In genomic region chr1:40868051-40868723, GRCh38 we compare ENCODE assay signal across 10 cellular contexts. TPM values are rescaled to one million over a fixed set of nuclear protein-coding genes. Genes with fewer than 3 reads are reported as not detected.
DNase-seq lines count a peak whose midpoint lies in the region; ATAC-seq and TF ChIP-seq lines count a peak whose summit lies in the region.
"Had no signal": no experiment of that assay in that cellular context is flagged by ENCODE, and none has a peak within 500 bp of the region (broad histone marks: within the 10 kb centered on the region; RNA-seq: fewer than 3 reads in every experiment).

No MANE protein-coding gene starts in this region.

- 67% methylated on average over 4 of the region's 4 CpGs for WGBS in SK-N-SH (ENCODE audit: low lambda C conversion rate)
- WGBS in upper lobe of left lung, 2 donors, result 61 to 72% methylated on average over 4 of the region's 4 CpGs

- H3K9me3 Mint-ChIP-seq in activated naive CD4-positive, alpha-beta T cell treated with anti-CD3 and anti-CD28 coated beads, Interleukin-2, amount 50 U/mL, for 72 hours, result peaks cover 0 to 6% of the 10 kb centered on the region in 2 donors

- TF ChIP-seq EP300 in SK-N-SH (IDR thresholded peaks at IDR 0.05; ENCODE audit: borderline replicate concordance in 1 of 2, low read depth in 1 of 2, low read length in 1 of 2) (no peak), upper lobe of left lung (IDR thresholded peaks at IDR 0.05) (peak in 2 of 4 donors; percentile 51 to 85)

- no peak overlapping the region for H3K4me3 ChIP-seq in SK-N-SH (ENCODE audit: low read depth in 2 of 2, low read length in 1 of 2)
- H3K4me3 ChIP-seq in upper lobe of left lung, result no peak overlapping the region

- CTCF ChIA-PET in SK-N-SH (lab: Yijun Ruan, JAX), result interaction anchor here (0.6 to 1.8 kb wide), 3 partner anchors 18 to 85 kb away, joined by 3 to 12 read pairs (median 4); no protein-coding TSS in a partner anchor

- TF ChIP-seq CTCF in SK-N-SH (IDR thresholded peaks at IDR 0.05) (no peak), foreskin keratinocyte (conservative IDR thresholded peaks at IDR 0.05) (peak; percentile 20), upper lobe of left lung (IDR thresholded peaks at IDR 0.05) (peak in 1 of 6 experiments; percentile 23)

- no peaks in the 10 kb centered on the region for H3K9me2 ChIP-seq in SK-N-SH

- no peak for TF ChIP-seq RAD21 in SK-N-SH (IDR thresholded peaks at IDR 0.05; ENCODE audit: low read length)

- POLR2A ChIA-PET in SK-N-SH (lab: Yijun Ruan, JAX), result no interaction called here

- peaks cover 11% of the 10 kb centered on the region for H3F3A ChIP-seq in SK-N-SH (replicated peaks; ENCODE audit: insufficient read depth)

- H2AFZ ChIP-seq in SK-N-SH (ENCODE audit: low read depth), result no peak overlapping the region

- no peak for TF ChIP-seq POLR2A in upper lobe of left lung (IDR thresholded peaks at IDR 0.05)

- peaks cover 2 to 7% of the 10 kb centered on the region in 2 experiments; a peak in 2 of 4 replicates for H3K4me1 ChIP-seq in SK-N-SH (ENCODE audit: control insufficient read depth in 1 of 2, insufficient read depth in 2 of 2, low read depth in 1 of 2, low read length in 1 of 2)
- peaks cover 25% of the 10 kb centered on the region for H3K4me1 ChIP-seq in foreskin keratinocyte
- peaks cover 0 to 14% (median 6%) of the 10 kb centered on the region in 4 donors for H3K4me1 ChIP-seq in upper lobe of left lung

- H3K36me3 ChIP-seq in SK-N-SH (replicated peaks in 1 of 2; ENCODE audit: control insufficient read depth in 1 of 2, insufficient read depth in 2 of 2, low read length in 1 of 2) (no peaks in the 10 kb centered on the region), upper lobe of left lung (no peaks in the 10 kb centered on the region)

- H3K36me3 Mint-ChIP-seq in activated naive CD4-positive, alpha-beta T cell treated with anti-CD3 and anti-CD28 coated beads, Interleukin-2, amount 50 U/mL, for 72 hours, result no peaks in the 10 kb centered on the region

- peak; percentile 76 to 89 for ATAC-seq in activated naive CD4-positive, alpha-beta T cell treated with anti-CD3 and anti-CD28 coated beads, Interleukin-2, amount 50 U/mL, for 72 hours
- ATAC-seq in foreskin keratinocyte, result peak; percentile 81
- ATAC-seq in upper lobe of left lung (ENCODE audit: low FRiP score in 2 of 2), result peak; percentile 34 to 89
- ATAC-seq in sciatic nerve, result no peak

- H3K27ac ChIP-seq in SK-N-SH (ENCODE audit: low read depth in 2 of 2, low read length in 1 of 2), result peak overlapping the region in 1 of 2 experiments; percentile 31; a peak in 2 of 4 replicates
- peak overlapping the region; percentile 30 for H3K27ac ChIP-seq in foreskin keratinocyte
- no peak overlapping the region for H3K27ac ChIP-seq in upper lobe of left lung

- H3K27me3 ChIP-seq in SK-N-SH (ENCODE audit: insufficient read depth) (no peaks in the 10 kb centered on the region), foreskin keratinocyte (no peaks in the 10 kb centered on the region), upper lobe of left lung (no peaks in the 10 kb centered on the region)

- H3K79me2 ChIP-seq in SK-N-SH (ENCODE audit: insufficient read depth), result no peaks in the 10 kb centered on the region

- H4K20me1 ChIP-seq in SK-N-SH (ENCODE audit: insufficient read depth), result no peaks in the 10 kb centered on the region

- intact Hi-C loops in sciatic nerve (cut with DNase I), result no loop called here

- H3K9me3 ChIP-seq in SK-N-SH (no peaks in the 10 kb centered on the region), upper lobe of left lung (peaks cover 0 to 4% (median 2%) of the 10 kb centered on the region in 4 donors)

- H3K4me2 ChIP-seq in SK-N-SH, result no peak overlapping the region

- no peak overlapping the region for H3K9ac ChIP-seq in SK-N-SH

- H3K27ac Mint-ChIP-seq in activated naive CD4-positive, alpha-beta T cell treated with anti-CD3 and anti-CD28 coated beads, Interleukin-2, amount 50 U/mL, for 72 hours, result no peak overlapping the region

- no peak for DNase-seq in activated naive CD4-positive, alpha-beta T cell treated with anti-CD3 and anti-CD28 coated beads, Interleukin-2, amount 50 U/mL, for 72 hours (ENCODE audit: low spot score in 2 of 2)
- DNase-seq in activated naive CD4-positive, alpha-beta T cell treated with Interleukin-2 at 50 U/mL for 16 hours, result no peak
- DNase-seq in SK-N-SH (no peak), foreskin keratinocyte (peak in 1 of 2 donors; percentile 84), upper lobe of left lung (peak in 1 of 2 donors; percentile 61), D341Med (ENCODE audit: low spot score) (no peak), sciatic nerve (ENCODE audit: low spot score) (no peak), activated gamma-delta T cell (lab: John Stamatoyannopoulos, UW) (no peak)
- DNase-seq: NCI-H187 treated with DMSO at 0.1 percent for 48 hours, nucleus accumbens had no signal

TF ChIP-seq in SK-N-SH, 30 proteins besides CTCF, POLR2A, EP300 and RAD21:
- peak; percentile 21; the same call in 1 of the 2 replicates for TF ChIP-seq FOSL2 (IDR thresholded peaks at IDR 0.05; ENCODE audit: borderline replicate concordance, low read depth)
- TF ChIP-seq TCF12 (IDR thresholded peaks at IDR 0.05), result 0 out of 2 replicates have a peak, but pooled peaks have one; percentile 10
- peak; percentile 32; the same call in 1 of the 2 replicates for TF ChIP-seq JUND (IDR thresholded peaks at IDR 0.05)
- TF ChIP-seq USF2 (IDR thresholded peaks at IDR 0.05; ENCODE audit: borderline replicate concordance, low read depth, low read length), result no peak
- TF ChIP-seq IRF3 (IDR thresholded peaks at IDR 0.05; ENCODE audit: low read depth, low read length), result no peak

RNA-seq across cellular contexts. Expression of gene CITED4, which starts 6.0 kb away (rescaled TPM):
- total RNA-seq in activated naive CD4-positive, alpha-beta T cell treated with anti-CD3 and anti-CD28 coated beads, Interleukin-2, amount 50 U/mL, for 72 hours, result 1 to 10 TPM; 1.4 to 4.4 TPM
- 5.9 and 10.1 TPM in 2 replicates for polyA plus RNA-seq in SK-N-SH (2012; rRNA removed)
- 6.7 and 10.0 TPM in 2 replicates for polyA plus RNA-seq in SK-N-SH (2012; cell fraction: cytosol; rRNA removed)
- 5.6 and 13.0 TPM in 2 replicates for polyA plus RNA-seq in SK-N-SH (2012; cell fraction: nucleus; rRNA removed)
- 92.2 and 130 TPM in 2 replicates for total RNA-seq in foreskin keratinocyte
- 149 and 243 TPM in 2 replicates for polyA plus RNA-seq in foreskin keratinocyte
- total RNA-seq in upper lobe of left lung, result 10 to 100 TPM in 5 of 6 donors, 1 to 10 TPM in 1; 8.4 to 36.5 (median 19.8) TPM
- 5.6 TPM for total RNA-seq in sciatic nerve
